9 cellular contexts compared by ENCODE assay signal in the genomic region with DNA sequence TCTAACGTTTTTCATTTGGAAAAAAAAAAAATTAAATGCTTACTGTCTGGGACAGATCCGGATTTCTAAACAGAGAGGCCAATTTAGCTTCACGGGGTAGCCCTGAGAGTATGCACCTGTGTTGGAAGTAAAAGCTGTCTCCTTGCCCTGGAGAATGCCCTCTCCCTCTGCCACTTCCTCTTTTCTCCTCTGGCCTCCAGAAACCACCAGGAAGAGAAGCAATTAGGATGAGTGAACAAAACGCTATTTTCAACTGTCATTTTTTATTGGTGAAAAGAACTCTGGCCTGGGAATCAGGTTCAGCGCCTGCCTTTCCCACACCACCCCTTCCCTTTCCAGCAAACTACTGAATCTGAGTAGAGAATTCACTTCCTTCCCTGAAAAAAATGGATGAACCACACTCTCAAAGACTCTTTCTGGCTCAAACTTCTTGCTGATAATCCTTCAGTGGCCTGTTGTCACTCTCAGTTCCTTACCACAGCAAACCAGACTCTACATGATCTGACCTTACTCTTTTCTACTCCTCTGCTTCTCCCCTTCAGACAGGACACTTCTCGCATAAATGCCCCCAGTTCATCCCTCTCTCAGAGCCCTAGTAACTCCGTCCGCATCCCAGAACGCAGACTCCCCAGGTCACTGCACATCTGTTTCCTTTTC. TPM values are rescaled to one million over a fixed set of nuclear protein-coding genes. Genes with fewer than 3 reads are reported as not detected.
A peak's percentile ranks its signal among the peaks of the same experiment; 100 is the strongest.
DNase-seq lines count a peak whose midpoint lies in the region; ATAC-seq and TF ChIP-seq lines count a peak whose summit lies in the region.
"Had no signal": no experiment of that assay in that cellular context is flagged by ENCODE, and none has a peak within 500 bp of the region (broad histone marks: within the 10 kb centered on the region; RNA-seq: fewer than 3 reads in every experiment).

No MANE protein-coding gene starts in this region.

- POLR2A ChIA-PET in CD8-positive, alpha-beta T cell (lab: Charles Lee), result interaction anchor here (5.1 kb wide), 1 partner anchor 29 kb away, joined by 15 read pairs; the partner anchor contains the start of gene KLF7

- no peak for TF ChIP-seq POLR2A in erythroblast (IDR thresholded peaks at IDR 0.05; ENCODE audit: low read length)

- no peak for DNase-seq in CD8-positive, alpha-beta T cell
- DNase-seq in M059J (ENCODE audit: low read depth) (peak; percentile 60), neural crest cell (ENCODE audit: low read depth, low spot score) (no peak), erythroblast (lab: John Stamatoyannopoulos, UW) (no peak), amygdala (lab: John Stamatoyannopoulos, UW) (no peak)
- DNase-seq in stimulated activated CD4-positive, alpha-beta T cell treated with anti-CD3 and anti-CD28 coated beads, Interleukin-4, amount 100 ng/mL, for 24 hours, result no peak
- DNase-seq: SW 1271 had no signal

- H3K36me3 ChIP-seq in CD8-positive, alpha-beta T cell (ENCODE audit: insufficient read depth, low read length), result no peaks in the 10 kb centered on the region

- H3K4me1 Mint-ChIP-seq in CD8-positive, alpha-beta T cell (ENCODE audit: low read depth), result peaks cover 70% of the 10 kb centered on the region
- peaks cover 75% of the 10 kb centered on the region for H3K4me1 Mint-ChIP-seq in neural crest cell

- no peaks in the 10 kb centered on the region for H3K27me3 Mint-ChIP-seq in CD8-positive, alpha-beta T cell (ENCODE audit: low read depth)
- no peaks in the 10 kb centered on the region for H3K27me3 Mint-ChIP-seq in neural crest cell (ENCODE audit: low read depth)

- TF ChIP-seq CTCF in CD8-positive, alpha-beta T cell (IDR thresholded peaks at IDR 0.05), result no peak
- no peak for TF ChIP-seq CTCF in neural crest cell (conservative IDR thresholded peaks at IDR 0.05)

- CTCF ChIA-PET in CD8-positive, alpha-beta T cell (lab: Charles Lee), result interaction anchor here (0.7 kb wide), 2 partner anchors 77 to 85 kb away, joined by 3 read pairs; no protein-coding TSS in a partner anchor

- no peak overlapping the region for H3K4me3 Mint-ChIP-seq in CD8-positive, alpha-beta T cell
- peak overlapping the region; percentile 7 for H3K4me3 Mint-ChIP-seq in neural crest cell

- peaks cover 19% of the 10 kb centered on the region for H3K36me3 Mint-ChIP-seq in CD8-positive, alpha-beta T cell
- H3K36me3 Mint-ChIP-seq in neural crest cell (ENCODE audit: low read depth), result peaks cover 5% of the 10 kb centered on the region

- H3K27ac ChIP-seq in CD8-positive, alpha-beta T cell (ENCODE audit: low read depth, low read length), result no peak overlapping the region
- peak overlapping the region; percentile 37 for H3K27ac ChIP-seq in angular gyrus (ENCODE audit: low read depth, low read length)

- no peaks in the 10 kb centered on the region for H3K27me3 ChIP-seq in CD8-positive, alpha-beta T cell (ENCODE audit: insufficient read depth, low read length)

- H3K9me3 ChIP-seq in CD8-positive, alpha-beta T cell (ENCODE audit: low read length), result no peaks in the 10 kb centered on the region

- H3K4me3 ChIP-seq in CD8-positive, alpha-beta T cell (ENCODE audit: low read depth, low read length), result no peak overlapping the region

- intact Hi-C loops in CD8-positive, alpha-beta T cell (cut with DNase I, micrococcal nuclease), result no loop called here

- no peaks in the 10 kb centered on the region for H3K9me3 Mint-ChIP-seq in CD8-positive, alpha-beta T cell
- no peaks in the 10 kb centered on the region for H3K9me3 Mint-ChIP-seq in neural crest cell

- H3K4me1 ChIP-seq in CD8-positive, alpha-beta T cell (ENCODE audit: insufficient read depth, low read length), result peaks cover 45% of the 10 kb centered on the region

- H3K27ac Mint-ChIP-seq in CD8-positive, alpha-beta T cell, result peak overlapping the region; percentile 78
- H3K27ac Mint-ChIP-seq in neural crest cell (ENCODE audit: unreplicated experiment), result peak overlapping the region; percentile 90

- ATAC-seq in CD8-positive, alpha-beta T cell, result peak; percentile 32
- ATAC-seq in GM18520 (IDR thresholded peaks at IDR 0.05; ENCODE audit: unreplicated experiment), result no peak

RNA-seq across cellular contexts. Expression of gene KLF7, which starts 29.8 kb away (rescaled TPM):
- 10 to 100 TPM; 62.1 to 66.6 TPM for total RNA-seq in CD8-positive, alpha-beta T cell
- 7.3 and 11.6 TPM in 2 replicates for total RNA-seq in M059J (2014; rRNA removed; shearing (Covaris generic))
- 17.4 and 18.4 TPM in 2 replicates for total RNA-seq in neural crest cell
